ENCODE assay signal across 8 cellular contexts in the genomic region with DNA sequence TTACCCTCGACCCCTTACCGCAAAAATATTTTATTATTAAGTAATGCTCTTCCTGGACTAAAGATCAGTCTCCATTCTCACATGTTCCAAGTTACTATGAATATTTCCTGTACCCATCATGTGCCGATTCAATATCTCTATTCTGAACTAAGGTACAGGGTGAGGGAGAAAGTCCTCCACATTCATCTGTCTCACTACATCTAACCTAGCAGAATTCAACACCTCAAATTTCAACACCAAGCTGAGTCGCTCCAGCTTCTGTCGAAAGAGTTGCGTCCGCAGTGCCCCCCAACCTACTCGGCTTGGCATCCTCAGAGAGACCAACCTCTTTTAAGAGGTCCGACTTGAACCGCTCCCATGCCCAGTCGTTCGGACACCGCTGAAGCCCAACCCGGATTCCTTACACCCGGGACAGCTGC. TPM values are rescaled to one million over a fixed set of nuclear protein-coding genes. Genes with fewer than 3 reads are reported as not detected.
DNase-seq lines count a peak whose midpoint lies in the region; ATAC-seq and TF ChIP-seq lines count a peak whose summit lies in the region.

No MANE protein-coding gene starts in this region.

- peaks cover 15% of the 10 kb centered on the region for H3K4me1 ChIP-seq in neural progenitor cell

- peak overlapping the region; percentile 86 for H3K4me2 ChIP-seq in neural progenitor cell

- H3K4me1 Mint-ChIP-seq in T-cell (peaks cover 57 to 71% (median 70%) of the 10 kb centered on the region in 3 donors), neural progenitor cell (peaks cover 24% of the 10 kb centered on the region)

- TF ChIP-seq CTCF in neural progenitor cell (IDR thresholded peaks at IDR 0.05), result no peak

- peak; percentile 2 for ATAC-seq in GM18505 (IDR thresholded peaks at IDR 0.05; ENCODE audit: unreplicated experiment)
- peak; percentile 2 for ATAC-seq in HG02759 (IDR thresholded peaks at IDR 0.05; ENCODE audit: unreplicated experiment)
- no peak for ATAC-seq in T-cell (replicated peaks in 1 of 4)
- ATAC-seq in HG03039 (IDR thresholded peaks at IDR 0.05; ENCODE audit: unreplicated experiment), result no peak

- H3F3A ChIP-seq in neural progenitor cell (ENCODE audit: low read depth), result peaks cover 3% of the 10 kb centered on the region

- no peaks in the 10 kb centered on the region for H3K27me3 Mint-ChIP-seq in T-cell
- no peaks in the 10 kb centered on the region for H3K27me3 Mint-ChIP-seq in neural progenitor cell (ENCODE audit: insufficient read depth, low read depth)

- peak overlapping the region; percentile 74 for H3K9ac ChIP-seq in neural progenitor cell

- H3K9me3 ChIP-seq in neural progenitor cell (ENCODE audit: low read depth), result no peaks in the 10 kb centered on the region

- peak overlapping the region; percentile 87 for H2AFZ ChIP-seq in neural progenitor cell (replicated peaks)

- H3K9me3 Mint-ChIP-seq in T-cell, result no peaks in the 10 kb centered on the region
- H3K9me3 Mint-ChIP-seq in neural progenitor cell, result peaks cover 5% of the 10 kb centered on the region

- H3K27ac Mint-ChIP-seq in T-cell (peak overlapping the region; percentile 23 to 73), neural progenitor cell (peak overlapping the region; percentile 55)

- H3K4me3 Mint-ChIP-seq in T-cell (peak overlapping the region; percentile 93 to 94 (median 93)), neural progenitor cell (peak overlapping the region; percentile 99)

- TF ChIP-seq POLR2A in GM18505 (IDR thresholded peaks at IDR 0.05; ENCODE audit: borderline replicate concordance, extremely low read depth, insufficient read depth, insufficient read length), result no peak

- POLR2A ChIA-PET in T-cell (lab: Charles Lee), result no interaction called here

- CTCF ChIA-PET in T-cell (lab: Charles Lee), result no interaction called here

- peak overlapping the region; percentile 96 for H3K4me3 ChIP-seq in neural progenitor cell

- no peak overlapping the region for H3K27ac ChIP-seq in neural progenitor cell

- H3K79me2 ChIP-seq in neural progenitor cell (ENCODE audit: low read depth), result peaks cover 78% of the 10 kb centered on the region

- DNase-seq in T-cell (peak in 1 of 34 experiments; percentile 0), fibroblast of peridontal ligament (ENCODE audit: extremely low read depth) (peak; percentile 38), neural progenitor cell (ENCODE audit: low spot score) (no peak), HuH-7 (ENCODE audit: low spot score) (no peak), islet precursor cell (no peak)

- H4K20me1 ChIP-seq in neural progenitor cell (ENCODE audit: low read depth), result peaks cover 13% of the 10 kb centered on the region

- H3K36me3 ChIP-seq in neural progenitor cell, result no peaks in the 10 kb centered on the region

- H3K36me3 Mint-ChIP-seq in T-cell (peaks cover 7% of the 10 kb centered on the region), neural progenitor cell (peaks cover 10% of the 10 kb centered on the region)

- H3K27me3 ChIP-seq in neural progenitor cell, result no peaks in the 10 kb centered on the region

RNA-seq across cellular contexts. Expression of gene CERT1, which starts 1.0 kb away (rescaled TPM):
- total RNA-seq in T-cell (10 to 100 TPM; 35.7 to 39.4 (median 38.0) TPM), neural progenitor cell (ENCODE audit: low replicate concordance) (37.3 and 50.4 TPM in 2 replicates)

RNA-seq across cellular contexts. Expression of gene POLK, which starts 1.3 kb away (rescaled TPM):
- total RNA-seq in T-cell (10 to 100 TPM; 21.8 to 26.2 (median 25.0) TPM), neural progenitor cell (ENCODE audit: low replicate concordance) (22.0 and 30.9 TPM in 2 replicates)

Comparison
In these comparisons a context has a peak if more than half of its experiments do, and no peak if none do; other contexts are left out.
1. ATAC-seq: peak in GM18505 (single experiment) and HG02759 (single experiment); none in T-cell (0 of 4) and HG03039 (single experiment).